1 cellular context compared by ENCODE assay signal in genomic region chr9:136650648-136651047, GRCh38.
A peak's percentile ranks its signal among the peaks of the same experiment; 100 is the strongest.
TF ChIP-seq lines count a peak whose summit lies in the region.

No MANE protein-coding gene starts in this region.

TF ChIP-seq in GM12878, 131 proteins besides CTCF, POLR2A, EP300 and RAD21:
- TF ChIP-seq IRF3 (IDR thresholded peaks at IDR 0.05) (no peak), NR2F1 (conservative IDR thresholded peaks at IDR 0.05) (peak; percentile 53), TARDBP (IDR thresholded peaks at IDR 0.05; ENCODE audit: borderline replicate concordance) (no peak), MEF2B (IDR thresholded peaks at IDR 0.05; ENCODE audit: partially characterized antibody, poor library complexity, severe bottlenecking) (peak; percentile 86), BHLHE40 (IDR thresholded peaks at IDR 0.05; ENCODE audit: borderline replicate concordance in 1 of 2, low read depth in 2 of 2, low read length in 1 of 2) (peak in 1 of 2 experiments; percentile 53; a peak in 2 of 4 replicates), MTA2 (IDR thresholded peaks at IDR 0.05; ENCODE audit: low read depth) (0 out of 2 replicates have a peak, but pooled peaks have one; percentile 15), POLR2AphosphoS5 (IDR thresholded peaks at IDR 0.05; ENCODE audit: low read length) (no peak), GATAD2B (conservative IDR thresholded peaks at IDR 0.05; ENCODE audit: low read depth) (no peak), CREM (IDR thresholded peaks at IDR 0.05; ENCODE audit: low read depth) (no peak), ZNF687 (IDR thresholded peaks at IDR 0.05) (peak; percentile 69; the same call in 1 of the 2 replicates), NBN (IDR thresholded peaks at IDR 0.05) (0 out of 2 replicates have a peak, but pooled peaks have one; percentile 39), IKZF1 (conservative IDR thresholded peaks at IDR 0.05) (0 out of 2 replicates have a peak, but pooled peaks have one; percentile 17), CBX5 (IDR thresholded peaks at IDR 0.05; ENCODE audit: low read depth) (no peak), IRF5 (IDR thresholded peaks at IDR 0.05; ENCODE audit: borderline replicate concordance) (no peak), ZNF24 (IDR thresholded peaks at IDR 0.05) (no peak)
